1 cellular context compared by ENCODE assay signal in the genomic region with DNA sequence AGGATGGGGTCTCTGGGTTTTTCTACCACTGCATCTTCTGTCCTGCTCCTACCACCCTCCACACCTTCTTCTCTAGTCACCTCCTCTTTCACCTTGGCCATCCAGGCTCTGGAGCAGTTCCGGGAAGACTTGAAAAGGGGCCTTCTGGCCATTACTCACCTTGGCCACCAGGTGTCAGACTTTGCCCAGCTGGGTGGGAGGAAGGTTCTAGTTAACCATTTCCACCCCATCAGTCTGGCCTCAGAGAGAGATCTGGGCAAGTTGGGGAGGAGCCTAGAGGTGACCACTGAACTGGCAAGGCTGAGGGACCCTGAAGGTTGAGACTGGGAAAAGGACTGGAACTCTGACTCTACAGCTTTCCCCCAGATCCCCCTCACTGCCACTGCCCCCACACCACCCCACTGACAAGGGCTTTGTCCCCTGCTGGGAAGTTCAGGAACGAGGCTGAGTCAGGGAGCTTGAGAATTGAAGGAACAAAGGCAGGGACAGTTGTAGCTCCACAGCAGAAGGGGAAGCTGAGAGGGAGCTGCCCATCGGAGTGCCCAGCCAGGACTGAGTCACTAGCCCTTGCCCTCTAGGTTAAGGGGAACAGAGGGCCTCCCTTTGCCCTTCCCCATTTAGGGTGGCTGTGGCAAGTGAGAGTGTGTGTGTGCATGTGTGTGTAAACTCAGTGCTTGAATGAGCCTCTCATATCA.
TF ChIP-seq lines count a peak whose summit lies in the region.

No MANE protein-coding gene starts in this region.

TF ChIP-seq in GM23338, 12 proteins besides CTCF, POLR2A, EP300 and RAD21 (continued from another document):
- 0 out of 2 replicates have a peak, but pooled peaks have one; percentile 7 for TF ChIP-seq ZNF462 (CRISPR knock-in tag; IDR thresholded peaks at IDR 0.05)
- no peak for TF ChIP-seq STAT1 (IDR thresholded peaks at IDR 0.05; ENCODE audit: unreplicated experiment)
- no peak for TF ChIP-seq ZNF331 (CRISPR knock-in tag; IDR thresholded peaks at IDR 0.05; ENCODE audit: low read depth)
